Comparison of ENCODE assay signal across 2 cellular contexts in the genomic region with DNA sequence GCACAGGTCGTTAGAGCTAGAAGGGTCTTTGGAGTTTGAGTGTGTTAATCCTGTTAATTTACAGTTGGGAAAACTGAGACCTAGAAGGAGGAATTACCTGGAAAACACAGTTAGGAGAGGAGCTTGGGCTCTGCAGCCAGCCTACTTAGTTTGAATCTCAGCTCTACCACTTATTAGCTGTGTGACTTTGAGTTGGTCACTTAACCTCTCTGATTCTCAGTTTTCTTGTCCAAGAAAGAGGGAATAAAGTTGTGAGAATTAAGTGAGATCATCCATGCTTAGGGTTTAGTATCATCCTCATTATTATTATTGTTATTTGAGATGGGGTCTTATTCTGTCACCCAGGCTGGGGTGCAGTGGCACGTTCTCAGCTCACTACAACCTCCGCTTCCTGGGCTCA.
TF ChIP-seq lines count a peak whose summit lies in the region.

No MANE protein-coding gene starts in this region.

TF ChIP-seq in HepG2, 621 proteins besides CTCF, POLR2A, EP300 and RAD21:
- TF ChIP-seq ZMYM3 (CRISPR knock-in tag; IDR thresholded peaks at IDR 0.05) (peak; percentile 57), ZNF768 (CRISPR knock-in tag; IDR thresholded peaks at IDR 0.05) (peak; percentile 94), ZNF124 (CRISPR knock-in tag; IDR thresholded peaks at IDR 0.05) (no peak), ZFP36 (IDR thresholded peaks at IDR 0.05; ENCODE audit: borderline replicate concordance, low read depth, low read length, partially characterized antibody) (peak; percentile 32), KDM1A (CRISPR knock-in tag; IDR thresholded peaks at IDR 0.05) (0 out of 2 replicates have a peak, but pooled peaks have one; percentile 63), ZNF879 (CRISPR knock-in tag; IDR thresholded peaks at IDR 0.05) (no peak)

TF ChIP-seq in K562, 482 proteins besides CTCF, POLR2A, EP300 and RAD21:
- 0 out of 2 replicates have a peak, but pooled peaks have one; percentile 39 for TF ChIP-seq SMARCA5 (IDR thresholded peaks at IDR 0.05)
- TF ChIP-seq ZFP36 (IDR thresholded peaks at IDR 0.05; ENCODE audit: low read depth, low read length, partially characterized antibody): peak; percentile 70
- TF ChIP-seq RBM25 (IDR thresholded peaks at IDR 0.05; ENCODE audit: low read depth, low read length, severe bottlenecking): peak; percentile 97
- peak; percentile 41 to 65; a peak in 3 of 4 replicates for TF ChIP-seq KDM1A (IDR thresholded peaks at IDR 0.05)
- no peak for TF ChIP-seq RBM22 (IDR thresholded peaks at IDR 0.05; ENCODE audit: low read depth, low read length, poor library complexity, severe bottlenecking)
- TF ChIP-seq ADNP (tag; IDR thresholded peaks at IDR 0.05): 0 out of 2 replicates have a peak, but pooled peaks have one; percentile 50
- TF ChIP-seq HCFC1 (IDR thresholded peaks at IDR 0.05; ENCODE audit: low read depth, low read length): no peak
- no peak for TF ChIP-seq TAL1 (IDR thresholded peaks at IDR 0.05)
- TF ChIP-seq BCOR (IDR thresholded peaks at IDR 0.05): peak; percentile 91
- TF ChIP-seq CC2D1A (IDR thresholded peaks at IDR 0.05): no peak
